In the genomic region with DNA sequence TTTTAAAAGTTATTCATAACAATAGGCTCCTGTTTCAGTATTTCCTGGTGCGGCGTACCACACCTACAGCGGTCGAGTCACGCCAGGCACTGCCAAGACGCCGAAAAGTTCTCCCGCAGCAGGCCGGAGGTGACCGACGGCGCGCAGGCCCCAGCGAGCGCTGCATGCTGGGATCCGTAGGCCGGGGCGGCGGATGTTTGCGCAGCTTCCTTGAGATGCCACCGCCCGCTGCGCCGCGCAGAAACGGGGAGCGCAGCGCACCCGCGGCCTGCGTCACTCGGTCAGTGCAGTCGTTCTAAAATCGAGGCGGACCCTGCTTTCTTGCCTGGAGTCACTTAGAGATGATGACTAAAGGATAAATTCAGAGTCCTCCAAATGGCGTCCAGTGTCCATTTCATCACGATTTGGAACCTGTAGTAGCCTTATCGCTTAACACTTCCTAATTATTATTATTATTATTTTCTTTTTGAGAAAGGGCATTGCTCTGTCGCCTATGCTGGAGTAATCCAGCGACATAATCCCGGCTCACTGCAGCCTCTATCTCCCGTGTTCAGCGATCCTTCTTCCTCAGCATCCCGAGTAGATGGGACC, we compare ENCODE assay signal across 8 cellular contexts.
DNase-seq lines count a peak whose midpoint lies in the region; FAIRE-seq and TF ChIP-seq lines count a peak whose summit lies in the region.

No MANE protein-coding gene starts in this region.

- H3K36me3 ChIP-seq in neutrophil, result no peaks in the 10 kb centered on the region
- no peaks in the 10 kb centered on the region for H3K36me3 ChIP-seq in subcutaneous abdominal adipose tissue (ENCODE audit: control insufficient read depth in 5 of 5, insufficient read depth in 5 of 5, low read length in 5 of 5)

- peak overlapping the region; percentile 71 to 92 for H3K4me3 ChIP-seq in neutrophil (ENCODE audit: low read depth in 1 of 2, low read length in 1 of 2)
- H3K4me3 ChIP-seq in subcutaneous abdominal adipose tissue (ENCODE audit: low read depth in 1 of 5, low read length in 5 of 5), result peak overlapping the region; percentile 70 to 89 (median 78)

- DNase-seq in ELR (ENCODE audit: low read depth) (peak; percentile 93), H54 (ENCODE audit: insufficient read length, low spot score) (peak; percentile 71), LoVo (ENCODE audit: low spot score) (peak; percentile 96), SHP77 treated with DMSO at 0.1 percent for 48 hours (lab: John Stamatoyannopoulos, UW) (peak; percentile 87), foreskin melanocyte (peak; percentile 86)
- DNase-seq in activated gamma-delta T cell treated with anti-CD3 and anti-CD28 coated beads, Interleukin-2, amount 50 U/mL, for 16 hours (ENCODE audit: low read depth), result peak; percentile 77

- TF ChIP-seq POLR2A in H54 (IDR thresholded peaks at IDR 0.05; ENCODE audit: low read depth, low read length), result peak; percentile 81

- H3K9me3 ChIP-seq in neutrophil (no peaks in the 10 kb centered on the region), subcutaneous abdominal adipose tissue (ENCODE audit: control insufficient read depth in 5 of 5, low read length in 5 of 5) (no peaks in the 10 kb centered on the region)

- H3K27ac ChIP-seq in neutrophil, result peak overlapping the region; percentile 85
- peak overlapping the region; percentile 91 for H3K27ac ChIP-seq in subcutaneous abdominal adipose tissue (ENCODE audit: low read depth, low read length)

- peak overlapping the region; percentile 2 to 79 (median 77) for H3K9ac ChIP-seq in subcutaneous abdominal adipose tissue (ENCODE audit: low read length in 5 of 5)

- peak; percentile 62 for FAIRE-seq in H54 (lab: Jason Lieb, UNC)

- H3K4me1 ChIP-seq in neutrophil (ENCODE audit: control insufficient read depth in 1 of 2, insufficient read depth in 1 of 2, low read depth in 1 of 2, low read length in 1 of 2) (peaks cover 46 to 49% of the 10 kb centered on the region in 2 experiments), subcutaneous abdominal adipose tissue (ENCODE audit: control insufficient read depth in 5 of 5, insufficient read depth in 5 of 5, low read length in 5 of 5) (peaks cover 0 to 27% (median 18%) of the 10 kb centered on the region in 5 donors)

- peak; percentile 61 for TF ChIP-seq CTCF in neutrophil (IDR thresholded peaks at IDR 0.05)

- H3K27me3 ChIP-seq in neutrophil, result no peaks in the 10 kb centered on the region
- H3K27me3 ChIP-seq in subcutaneous abdominal adipose tissue (ENCODE audit: control insufficient read depth in 5 of 5, insufficient read depth in 4 of 5, low read length in 5 of 5), result no peaks in the 10 kb centered on the region

Comparison
In these comparisons a context has a peak if more than half of its experiments do, and no peak if none do; other contexts are left out.
1. Peak in every context shown above with its lines: DNase-seq, H3K4me3 ChIP-seq and H3K27ac ChIP-seq.